Comparison of ENCODE assay signal across 13 cellular contexts in genomic region chr3:70979983-70980645, GRCh38.
DNase-seq lines count a peak whose midpoint lies in the region; ATAC-seq, FAIRE-seq and TF ChIP-seq lines count a peak whose summit lies in the region.
"Had no signal": no experiment of that assay in that cellular context is flagged by ENCODE, and none has a peak within 500 bp of the region (broad histone marks: within the 10 kb centered on the region; RNA-seq: fewer than 3 reads in every experiment).

No MANE protein-coding gene starts in this region.

- no peak overlapping the region for H3K4me3 ChIP-seq in brain microvascular endothelial cell (ENCODE audit: low read depth, low read length)
- no peak overlapping the region for H3K4me3 ChIP-seq in osteoblast (ENCODE audit: insufficient read depth, low read length)
- H3K4me3 ChIP-seq: adrenal gland, HAP-1 had no signal

- POLR2A ChIA-PET in CD4-positive, alpha-beta T cell (lab: Charles Lee), result no interaction called here

- no peaks in the 10 kb centered on the region for H3K9me3 Mint-ChIP-seq in CD4-positive, alpha-beta T cell

- H3K79me2 ChIP-seq in osteoblast (ENCODE audit: insufficient read depth, low read length), result peaks cover 61% of the 10 kb centered on the region

- peaks cover 100% of the 10 kb centered on the region for H3K36me3 Mint-ChIP-seq in CD4-positive, alpha-beta T cell (ENCODE audit: low read depth)

- no peaks in the 10 kb centered on the region for H3K27me3 Mint-ChIP-seq in CD4-positive, alpha-beta T cell

- intact Hi-C loops in CD4-positive, alpha-beta T cell (cut with DNase I, micrococcal nuclease), result loop anchor here in 1 of 2 experiments (10.0 kb wide), 1 partner anchor 605 kb away; the partner anchor contains the start of gene FOXP1

- H2AFZ ChIP-seq in osteoblast (ENCODE audit: low read length), result no peak overlapping the region

- peak overlapping the region; percentile 91 for H3K27ac Mint-ChIP-seq in CD4-positive, alpha-beta T cell

- no peaks in the 10 kb centered on the region for H3K27me3 ChIP-seq in CD4-positive, alpha-beta T cell (ENCODE audit: control insufficient read depth, insufficient read depth, low read length)
- H3K27me3 ChIP-seq in brain microvascular endothelial cell (replicated peaks) (no peaks in the 10 kb centered on the region), osteoblast (ENCODE audit: insufficient read depth, low read length) (no peaks in the 10 kb centered on the region)
- H3K27me3 ChIP-seq: adrenal gland had no signal

- ATAC-seq in CD4-positive, alpha-beta T cell (ENCODE audit: poor library complexity), result no peak
- ATAC-seq in GM21576 (IDR thresholded peaks at IDR 0.05; ENCODE audit: unreplicated experiment), result no peak

- H3K4me3 Mint-ChIP-seq in CD4-positive, alpha-beta T cell, result peak overlapping the region; percentile 26

- peaks cover 35% of the 10 kb centered on the region for H3K36me3 ChIP-seq in brain microvascular endothelial cell (replicated peaks)
- H3K36me3 ChIP-seq in osteoblast (ENCODE audit: insufficient read depth, low read length), result peaks cover 73% of the 10 kb centered on the region

- peaks cover 42% of the 10 kb centered on the region for H3K4me1 ChIP-seq in osteoblast (ENCODE audit: insufficient read depth, low read length)

- peaks cover 72% of the 10 kb centered on the region for H3K4me1 Mint-ChIP-seq in CD4-positive, alpha-beta T cell (ENCODE audit: low read depth)

- H3K4me2 ChIP-seq in osteoblast (ENCODE audit: insufficient read depth, low read length), result no peak overlapping the region

- DNase-seq in CD4-positive, alpha-beta T cell, result no peak
- DNase-seq in GM19239 (ENCODE audit: insufficient read length, low spot score), result no peak
- DNase-seq in brain microvascular endothelial cell, result peak; percentile 43
- no peak for DNase-seq in osteoblast (ENCODE audit: insufficient read length, low spot score, missing footprints)
- DNase-seq in frontal cortex (ENCODE audit: low spot score in 2 of 2), result no peak
- DNase-seq in NCI-H524 treated with DMSO at 0.1 percent for 48 hours (lab: John Stamatoyannopoulos, UW), result no peak
- DNase-seq in stimulated activated CD4-positive, alpha-beta T cell treated with anti-CD3 and anti-CD28 coated beads, Interleukin-15, amount 100 ng/mL, for 24 hours, result no peak
- DNase-seq: activated CD4-positive, alpha-beta T cell treated with anti-CD3 and anti-CD28 coated beads for 4 hours; adrenal gland; C1 segment of cervical spinal cord; NCI-H2171 had no signal

- H3K9me3 ChIP-seq in CD4-positive, alpha-beta T cell (ENCODE audit: control insufficient read depth, low read length), result no peaks in the 10 kb centered on the region
- H3K9me3 ChIP-seq in osteoblast (ENCODE audit: low read depth, low read length), result no peaks in the 10 kb centered on the region
- H3K9me3 ChIP-seq: adrenal gland, HAP-1 had no signal

- no peak for TF ChIP-seq CTCF in CD4-positive, alpha-beta T cell (IDR thresholded peaks at IDR 0.05)
- TF ChIP-seq CTCF in brain microvascular endothelial cell (IDR thresholded peaks at IDR 0.05; ENCODE audit: low read depth, low read length, missing control alignments) (no peak), osteoblast (IDR thresholded peaks at IDR 0.05; ENCODE audit: extremely low read depth, low read depth, low read length) (no peak)

- peak; percentile 37 for FAIRE-seq in GM19239 (lab: Jason Lieb, UNC)
- FAIRE-seq in frontal cortex (lab: Jason Lieb, UNC), result no peak

- CTCF ChIA-PET in CD4-positive, alpha-beta T cell (lab: Charles Lee), result no interaction called here

- H4K20me1 ChIP-seq in osteoblast (ENCODE audit: insufficient read depth, low read length), result no peaks in the 10 kb centered on the region

- peak overlapping the region; percentile 24 for H3K27ac ChIP-seq in CD4-positive, alpha-beta T cell (ENCODE audit: low read depth, low read length)
- H3K27ac ChIP-seq in brain microvascular endothelial cell (peak overlapping the region; percentile 25), osteoblast (ENCODE audit: low read depth, low read length) (peak overlapping the region; percentile 96)

- in situ Hi-C loops in brain microvascular endothelial cell (cut with HindIII; ENCODE audit: low pct_ligation_motif_present, low sequenced_read_pairs), result no loop called here

Comparison
In these comparisons a context has a peak if more than half of its experiments do, and no peak if none do; other contexts are left out.
1. H3K27ac ChIP-seq: peak in every context shown above with its lines; median percentile 96 in osteoblast; 25 in brain microvascular endothelial cell; 24 in CD4-positive, alpha-beta T cell.